In genomic region chr21:39583586-39583985, GRCh38 we compare ENCODE assay signal across 2 cellular contexts. TPM values are rescaled to one million over a fixed set of nuclear protein-coding genes. Genes with fewer than 3 reads are reported as not detected.
"Had no signal": no experiment of that assay in that cellular context is flagged by ENCODE, and none has a peak within 500 bp of the region (broad histone marks: within the 10 kb centered on the region; RNA-seq: fewer than 3 reads in every experiment).

No MANE protein-coding gene starts in this region.

RNA-seq across cellular contexts. Expression of gene B3GALT5, which starts 29.2 kb away (rescaled TPM):
- total RNA-seq: MCF 10A, NCI-H460 had no signal
